ENCODE assay signal across 14 cellular contexts in genomic region chr1:59505596-59506028, GRCh38.
DNase-seq lines count a peak whose midpoint lies in the region; ATAC-seq and TF ChIP-seq lines count a peak whose summit lies in the region.
"Had no signal": no experiment of that assay in that cellular context is flagged by ENCODE, and none has a peak within 500 bp of the region (broad histone marks: within the 10 kb centered on the region; RNA-seq: fewer than 3 reads in every experiment).

No MANE protein-coding gene starts in this region.

- POLR2A ChIA-PET in Caco-2 (lab: Charles Lee): no interaction called here

- TF ChIP-seq CTCF in brain (conservative IDR thresholded peaks at IDR 0.05): no peak
- TF ChIP-seq CTCF in retinal pigment epithelial cell (conservative IDR thresholded peaks at IDR 0.05; ENCODE audit: low read depth, low read length): no peak
- TF ChIP-seq CTCF in Caco-2 (IDR thresholded peaks at IDR 0.05; ENCODE audit: insufficient read depth in 1 of 2, low read depth in 1 of 2, low read length in 1 of 2, severe bottlenecking in 1 of 2, unreplicated experiment in 1 of 2): no peak

- H3K9me3 Mint-ChIP-seq in brain (no peaks in the 10 kb centered on the region), Caco-2 (ENCODE audit: unreplicated experiment) (no peaks in the 10 kb centered on the region)
- H3K9me3 Mint-ChIP-seq: activated naive CD4-positive, alpha-beta T cell treated with anti-CD3 and anti-CD28 coated beads, Interleukin-2, amount 50 U/mL, for 24 hours; endodermal cell had no signal

- H3K4me3 ChIP-seq in HAP-1 (no peak overlapping the region), retinal pigment epithelial cell (ENCODE audit: low read length) (no peak overlapping the region), Caco-2 (ENCODE audit: low read depth, low read length) (no peak overlapping the region)
- H3K4me3 ChIP-seq: suprapubic skin had no signal

- peaks cover 5% of the 10 kb centered on the region for H3K27me3 Mint-ChIP-seq in brain
- H3K27me3 Mint-ChIP-seq in Caco-2 (ENCODE audit: insufficient read depth, unreplicated experiment): no peaks in the 10 kb centered on the region
- H3K27me3 Mint-ChIP-seq: activated naive CD4-positive, alpha-beta T cell treated with anti-CD3 and anti-CD28 coated beads, Interleukin-2, amount 50 U/mL, for 24 hours; progenitor cell of endocrine pancreas had no signal

- DNase-seq in HAP-1 (ENCODE audit: low spot score in 2 of 2) (peak; percentile 36 to 62), NCI-H2227 treated with DMSO at 0.1 percent for 48 hours (lab: John Stamatoyannopoulos, UW) (peak; percentile 97), retinal pigment epithelial cell (ENCODE audit: low read depth) (peak; percentile 48), Caco-2 (no peak), DMS114 treated with DMSO at 0.1 percent for 48 hours (lab: John Stamatoyannopoulos, UW; ENCODE audit: unreplicated experiment) (no peak)
- DNase-seq: activated CD4-positive, alpha-beta T cell treated with anti-CD3 and anti-CD28 coated beads for 1 hour; endodermal cell; NCI-H226; T-helper 1 cell had no signal

- BruUV-seq in Caco-2 (replicated peaks; lab: Mats Ljungman, UMichigan): no TSS peak

- H3K27me3 ChIP-seq in HAP-1 (ENCODE audit: low read depth) (no peaks in the 10 kb centered on the region), Caco-2 (replicated peaks; ENCODE audit: control insufficient read depth, insufficient read depth, low read length) (no peaks in the 10 kb centered on the region)
- H3K27me3 ChIP-seq: suprapubic skin had no signal

- H3K4me1 Mint-ChIP-seq in brain: peaks cover 63% of the 10 kb centered on the region
- H3K4me1 Mint-ChIP-seq in Caco-2 (ENCODE audit: low read depth, unreplicated experiment): no peaks in the 10 kb centered on the region
- H3K4me1 Mint-ChIP-seq: activated naive CD4-positive, alpha-beta T cell treated with anti-CD3 and anti-CD28 coated beads, Interleukin-2, amount 50 U/mL, for 24 hours had no signal

- ATAC-seq in GM19035 (IDR thresholded peaks at IDR 0.05; ENCODE audit: unreplicated experiment): no peak

- in situ Hi-C loops in HAP-1 (cut with MboI; ENCODE audit: low sequenced_read_pairs): no loop called here

- H3K27ac Mint-ChIP-seq in brain (peak overlapping the region in 4 of 5 experiments; percentile 59 to 81 (median 77)), Caco-2 (ENCODE audit: unreplicated experiment) (no peak overlapping the region)
- H3K27ac Mint-ChIP-seq: activated naive CD4-positive, alpha-beta T cell treated with anti-CD3 and anti-CD28 coated beads, Interleukin-2, amount 50 U/mL, for 24 hours; endodermal cell; progenitor cell of endocrine pancreas had no signal

- intact Hi-C loops in Caco-2 (cut with micrococcal nuclease; ENCODE audit: unreplicated experiment): no loop called here

- H3K4me3 Mint-ChIP-seq in brain (no peak overlapping the region), Caco-2 (ENCODE audit: unreplicated experiment) (no peak overlapping the region)
- H3K4me3 Mint-ChIP-seq: activated naive CD4-positive, alpha-beta T cell treated with anti-CD3 and anti-CD28 coated beads, Interleukin-2, amount 50 U/mL, for 24 hours; endodermal cell had no signal

- no peaks in the 10 kb centered on the region for H3K36me3 ChIP-seq in HAP-1 (replicated peaks)
- H3K36me3 ChIP-seq in Caco-2 (ENCODE audit: control insufficient read depth, insufficient read depth, low read length): no peaks in the 10 kb centered on the region
- H3K36me3 ChIP-seq: suprapubic skin had no signal

- H3K4me1 ChIP-seq in HAP-1 (peaks cover 11% of the 10 kb centered on the region), Caco-2 (no peaks in the 10 kb centered on the region)

- H3K9me3 ChIP-seq in HAP-1 (no peaks in the 10 kb centered on the region), Caco-2 (no peaks in the 10 kb centered on the region)
- H3K9me3 ChIP-seq: suprapubic skin had no signal

- CTCF ChIA-PET in Caco-2 (lab: Charles Lee): no interaction called here

- H3K36me3 Mint-ChIP-seq in brain (no peaks in the 10 kb centered on the region), Caco-2 (ENCODE audit: insufficient read depth, unreplicated experiment) (no peaks in the 10 kb centered on the region)

Comparison
In these comparisons a context has a peak if more than half of its experiments do, and no peak if none do; other contexts are left out.
1. DNase-seq: peak in HAP-1 (2 of 2), NCI-H2227 treated with DMSO at 0.1 percent for 48 hours (single experiment) and retinal pigment epithelial cell (single experiment); none in Caco-2 (0 of 2) and DMS114 treated with DMSO at 0.1 percent for 48 hours (single experiment).